19 cellular contexts compared by ENCODE assay signal in the genomic region with DNA sequence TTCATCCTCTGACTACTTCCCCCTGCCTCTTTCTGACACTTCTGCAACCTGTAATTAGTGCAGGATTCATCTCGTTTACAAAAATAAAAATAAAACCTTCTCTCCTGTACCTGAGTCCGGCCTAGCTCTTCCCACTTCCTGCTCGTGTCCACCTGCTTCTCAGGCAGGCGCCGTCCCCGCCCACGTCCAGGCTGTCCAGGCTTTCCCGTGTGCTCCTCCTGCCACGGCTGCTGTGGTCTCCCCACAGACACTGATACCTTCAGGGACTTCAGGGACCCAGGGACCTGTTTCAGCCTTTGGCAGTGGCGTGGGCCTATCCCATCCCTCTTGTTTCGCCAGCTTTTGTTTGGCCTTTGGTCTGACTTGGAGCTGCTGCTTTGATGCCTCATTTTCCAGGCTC.
"Had no signal": no experiment of that assay in that cellular context is flagged by ENCODE, and none has a peak within 500 bp of the region (broad histone marks: within the 10 kb centered on the region; RNA-seq: fewer than 3 reads in every experiment).

No MANE protein-coding gene starts in this region.

- DNase-seq: esophagus squamous epithelium; glutamatergic neuron; immature natural killer cell; kidney; left cardiac atrium; left ventricle myocardium superior; mesendoderm; naive thymus-derived CD8-positive, alpha-beta T cell; pancreas; right cardiac atrium; small intestine; stimulated activated CD4-positive, alpha-beta T cell treated with anti-CD3 and anti-CD28 coated beads, Interleukin-2, amount 100 ng/mL, for 48 hours; stimulated activated naive CD8-positive, alpha-beta T cell treated with anti-CD3 and anti-CD28 coated beads, Interleukin-15, Interleukin-2, amounts not matched to agents 100 U/mL and 50 U/mL, for 24 hours; testis had no signal

- H3K36me3 Mint-ChIP-seq: immature natural killer cell; naive thymus-derived CD8-positive, alpha-beta T cell had no signal

- H3K36me3 ChIP-seq: esophagus squamous epithelium, gastroesophageal sphincter, pancreas, tibial nerve had no signal

- ATAC-seq: gastroesophageal sphincter; left cardiac atrium; left ventricle myocardium superior; naive thymus-derived CD8-positive, alpha-beta T cell; pancreas had no signal

- H3K27ac Mint-ChIP-seq: dendritic cell treated with granulocyte-macrophage colony-stimulating factor and Interleukin-4, amounts not matched to agents 40 ng/mL and 50 ng/mL, for 4 days; immature natural killer cell; progenitor cell of endocrine pancreas had no signal

- H3K9me3 Mint-ChIP-seq: dendritic cell treated with granulocyte-macrophage colony-stimulating factor and Interleukin-4, amounts not matched to agents 40 ng/mL and 50 ng/mL, for 4 days; immature natural killer cell had no signal

- H3K27ac ChIP-seq: esophagus squamous epithelium, gastroesophageal sphincter, pancreas, testis, tibial nerve had no signal

- H3K27me3 ChIP-seq: pancreas, testis, tibial nerve had no signal

- H3K4me3 Mint-ChIP-seq: dendritic cell treated with granulocyte-macrophage colony-stimulating factor and Interleukin-4, amounts not matched to agents 40 ng/mL and 50 ng/mL, for 4 days; immature natural killer cell; naive thymus-derived CD8-positive, alpha-beta T cell had no signal

- H3K9me3 ChIP-seq: esophagus squamous epithelium, gastroesophageal sphincter, pancreas, testis, tibial nerve had no signal

- H3K4me1 ChIP-seq: esophagus squamous epithelium, pancreas, testis had no signal

- H3K4me3 ChIP-seq: esophagus squamous epithelium, lung, pancreas, testis, tibial nerve had no signal
